Comparison of ENCODE assay signal across 11 cellular contexts in genomic region chr18:75074196-75075015, GRCh38.
"Had no signal": no experiment of that assay in that cellular context is flagged by ENCODE, and none has a peak within 500 bp of the region (broad histone marks: within the 10 kb centered on the region; RNA-seq: fewer than 3 reads in every experiment).

No MANE protein-coding gene starts in this region.

- H3K27ac ChIP-seq: brain microvascular endothelial cell, left lung, tibial nerve, vagina had no signal

- H3K36me3 ChIP-seq: brain microvascular endothelial cell, left lung, tibial nerve, vagina had no signal

- H3K9me3 ChIP-seq: vagina had no signal

- H3K27me3 ChIP-seq: brain microvascular endothelial cell, left lung, tibial nerve, vagina had no signal

- H3K4me3 Mint-ChIP-seq: activated B cell treated with CpG ODN at 0.5 μM for 24 hours; activated CD4-positive, alpha-beta T cell treated with anti-CD3 and anti-CD28 coated beads, Interleukin-2, amount 10 ng/mL, durations not matched to agents 24 days and 14 days; activated CD8-positive, alpha-beta T cell treated with anti-CD3 and anti-CD28 coated beads, Interleukin-2, amount 10 ng/mL, durations not matched to agents 7 days and 5 days; activated naive CD8-positive, alpha-beta T cell treated with anti-CD3 and anti-CD28 coated beads for 36 hours; T-helper 2 cell treated with Interferon-gamma antibody and Interleukin-4, amounts not matched to agents 5 μg/mL and 100 μg/mL, for 36 hours had no signal

- ATAC-seq: activated CD8-positive, alpha-beta T cell treated with anti-CD3 and anti-CD28 coated beads, Interleukin-2, amount 10 ng/mL, durations not matched to agents 7 days and 5 days; left lung had no signal

- H3K4me3 ChIP-seq: left lung, tibial nerve, vagina had no signal

- DNase-seq: activated B cell treated with CpG ODN at 0.5 μM for 24 hours; activated CD4-positive, alpha-beta T cell treated with anti-CD3 and anti-CD28 coated beads, Interleukin-2, amount 10 ng/mL, durations not matched to agents 24 days and 14 days; activated CD8-positive, alpha-beta T cell treated with anti-CD3 and anti-CD28 coated beads, Interleukin-2, amount 10 ng/mL, durations not matched to agents 7 days and 5 days; activated naive CD8-positive, alpha-beta T cell treated with anti-CD3 and anti-CD28 coated beads for 36 hours; anterior cingulate cortex; brain microvascular endothelial cell; stimulated activated CD4-positive, alpha-beta T cell treated with anti-CD3 and anti-CD28 coated beads, Interleukin-1b, Interleukin-23, amount 100 ng/mL, for 48 hours had no signal

- H3K27me3 Mint-ChIP-seq: activated B cell treated with CpG ODN at 0.5 μM for 24 hours; activated CD4-positive, alpha-beta T cell treated with anti-CD3 and anti-CD28 coated beads, Interleukin-2, amount 10 ng/mL, durations not matched to agents 24 days and 14 days; activated naive CD8-positive, alpha-beta T cell treated with anti-CD3 and anti-CD28 coated beads for 36 hours had no signal

- H3K27ac Mint-ChIP-seq: activated B cell treated with CpG ODN at 0.5 μM for 24 hours; activated CD4-positive, alpha-beta T cell treated with anti-CD3 and anti-CD28 coated beads, Interleukin-2, amount 10 ng/mL, durations not matched to agents 24 days and 14 days; activated CD8-positive, alpha-beta T cell treated with anti-CD3 and anti-CD28 coated beads, Interleukin-2, amount 10 ng/mL, durations not matched to agents 7 days and 5 days; activated naive CD8-positive, alpha-beta T cell treated with anti-CD3 and anti-CD28 coated beads for 36 hours; T-helper 2 cell treated with Interferon-gamma antibody and Interleukin-4, amounts not matched to agents 5 μg/mL and 100 μg/mL, for 36 hours had no signal
